Comparison of ENCODE assay signal across 33 cellular contexts in genomic region chr9:131856105-131856504, GRCh38.
DNase-seq lines count a peak whose midpoint lies in the region; ATAC-seq and TF ChIP-seq lines count a peak whose summit lies in the region.
"Had no signal": no experiment of that assay in that cellular context is flagged by ENCODE, and none has a peak within 500 bp of the region (broad histone marks: within the 10 kb centered on the region; RNA-seq: fewer than 3 reads in every experiment).

No MANE protein-coding gene starts in this region.

- in situ Hi-C loops in KBM-7 (cut with MboI; ENCODE audit: low pct_unique_long_range_greater_than_20kb, low sequenced_read_pairs), result no loop called here

- H4K20me1 ChIP-seq in GM23338 (replicated peaks; ENCODE audit: insufficient read depth) (no peaks in the 10 kb centered on the region), neural progenitor cell (ENCODE audit: low read depth) (no peaks in the 10 kb centered on the region)

- H3K27ac Mint-ChIP-seq in GM23338 (no peak overlapping the region), neural progenitor cell (no peak overlapping the region)
- H3K27ac Mint-ChIP-seq: activated CD4-positive, alpha-beta T cell treated with anti-CD3 and anti-CD28 coated beads, Interleukin-2, amount 10 ng/mL, durations not matched to agents 24 days and 14 days; activated naive CD8-positive, alpha-beta T cell treated with anti-CD3 and anti-CD28 coated beads for 36 hours; dendritic cell treated with granulocyte-macrophage colony-stimulating factor and Interleukin-4, amounts not matched to agents 40 ng/mL and 50 ng/mL, for 4 days; nephron; type B pancreatic cell had no signal

- no peaks in the 10 kb centered on the region for H3K9me3 Mint-ChIP-seq in GM23338
- no peaks in the 10 kb centered on the region for H3K9me3 Mint-ChIP-seq in neural progenitor cell
- H3K9me3 Mint-ChIP-seq: activated CD4-positive, alpha-beta T cell treated with anti-CD3 and anti-CD28 coated beads, Interleukin-2, amount 10 ng/mL, durations not matched to agents 24 days and 14 days; activated naive CD8-positive, alpha-beta T cell treated with anti-CD3 and anti-CD28 coated beads for 36 hours; nephron; type B pancreatic cell had no signal

- no peaks in the 10 kb centered on the region for H3K9me3 ChIP-seq in neural progenitor cell (ENCODE audit: low read depth)
- H3K9me3 ChIP-seq: gastroesophageal sphincter, lower lobe of right lung, pancreas, SK-N-SH had no signal

- H3K4me2 ChIP-seq in GM23338 (no peak overlapping the region), neural progenitor cell (no peak overlapping the region)
- H3K4me2 ChIP-seq: SK-N-SH had no signal

- ATAC-seq in GM23338, result peak; percentile 98
- ATAC-seq: gastroesophageal sphincter, lower lobe of right lung, pancreas, right cardiac atrium, T-helper 17 cell had no signal

- peaks cover 25% of the 10 kb centered on the region for H3K4me1 Mint-ChIP-seq in GM23338
- H3K4me1 Mint-ChIP-seq in neural progenitor cell, result peaks cover 31% of the 10 kb centered on the region
- H3K4me1 Mint-ChIP-seq: activated CD4-positive, alpha-beta T cell treated with anti-CD3 and anti-CD28 coated beads, Interleukin-2, amount 10 ng/mL, durations not matched to agents 24 days and 14 days; activated naive CD8-positive, alpha-beta T cell treated with anti-CD3 and anti-CD28 coated beads for 36 hours had no signal

- H3K36me3 Mint-ChIP-seq in GM23338 (ENCODE audit: low read depth) (peaks cover 3% of the 10 kb centered on the region; the same call in 1 of the 3 replicates), neural progenitor cell (peaks cover 12% of the 10 kb centered on the region)
- H3K36me3 Mint-ChIP-seq: activated naive CD8-positive, alpha-beta T cell treated with anti-CD3 and anti-CD28 coated beads for 36 hours had no signal

- H2AFZ ChIP-seq in GM23338, result no peak overlapping the region
- H2AFZ ChIP-seq in neural progenitor cell (replicated peaks), result no peak overlapping the region

- peaks cover 10% of the 10 kb centered on the region; the same call in 1 of the 2 replicates for H3K4me1 ChIP-seq in GM23338 (ENCODE audit: insufficient read depth)
- H3K4me1 ChIP-seq in neural progenitor cell, result no peaks in the 10 kb centered on the region
- H3K4me1 ChIP-seq: gastroesophageal sphincter, lower lobe of right lung, pancreas had no signal

- DNase-seq in GM23338 (ENCODE audit: low spot score) (peak; percentile 91), SK-N-DZ (ENCODE audit: low spot score) (peak; percentile 36), epithelial cell of esophagus (ENCODE audit: low read depth) (no peak), neural progenitor cell (ENCODE audit: low spot score) (peak; percentile 43), KBM-7 (no peak), NOMO-1 treated with DMSO at 0.1 percent for 48 hours (lab: John Stamatoyannopoulos, UW; ENCODE audit: unreplicated experiment) (no peak), UCSD-AML1 (lab: John Stamatoyannopoulos, UW; ENCODE audit: unreplicated experiment) (no peak)
- DNase-seq: activated CD4-positive, alpha-beta T cell treated with anti-CD3 and anti-CD28 coated beads, Interleukin-2, amount 10 ng/mL, durations not matched to agents 24 days and 14 days; activated effector memory CD4-positive, alpha-beta T cell treated with anti-CD3 and anti-CD28 coated beads, Interleukin-2, amount 50 U/mL, for 16 hours; activated naive CD8-positive, alpha-beta T cell treated with anti-CD3 and anti-CD28 coated beads for 36 hours; activated T-cell treated with anti-CD3 and anti-CD28 coated beads, Interleukin-2, amount 50 U/mL, for 1 hour; aorta; C1 segment of cervical spinal cord; central memory CD4-positive, alpha-beta T cell; COR-L47; GF-D8; hypothalamus; IMR-90; lower lobe of right lung; NCI-H1092; NCI-H187; NCI-H526 treated with DMSO at 0.1 percent for 48 hours; pancreas; right cardiac atrium; SK-N-SH; stimulated activated CD4-positive, alpha-beta T cell treated with anti-CD3 and anti-CD28 coated beads, Interleukin-12 subunit alpha, Interleukin-12 subunit beta, amount 100 ng/mL, for 4 hours; stimulated activated CD4-positive, alpha-beta T cell treated with anti-CD3 and anti-CD28 coated beads, Interleukin-4, amount 100 ng/mL, for 1 hour; T-helper 17 cell had no signal

- H3K27ac ChIP-seq in GM23338 (ENCODE audit: low read depth), result no peak overlapping the region
- H3K27ac ChIP-seq in neural progenitor cell, result no peak overlapping the region
- H3K27ac ChIP-seq: gastroesophageal sphincter, lower lobe of right lung, pancreas, RWPE1 had no signal

- 0 out of 2 replicates have a peak, but pooled peaks cover 5% of the 10 kb centered on the region for H3F3A ChIP-seq in GM23338 (replicated peaks; ENCODE audit: low read depth)
- no peaks in the 10 kb centered on the region for H3F3A ChIP-seq in neural progenitor cell (ENCODE audit: low read depth)

- H3K4me3 ChIP-seq in GM23338, result no peak overlapping the region
- no peak overlapping the region for H3K4me3 ChIP-seq in epithelial cell of esophagus (ENCODE audit: low read length)
- no peak overlapping the region for H3K4me3 ChIP-seq in neural progenitor cell
- H3K4me3 ChIP-seq: gastroesophageal sphincter, lower lobe of right lung, pancreas had no signal

- TF ChIP-seq CTCF in GM23338 (conservative IDR thresholded peaks at IDR 0.05; ENCODE audit: low read depth in 2 of 2), result peak; percentile 67 to 84
- peak; percentile 3 for TF ChIP-seq CTCF in epithelial cell of esophagus (IDR thresholded peaks at IDR 0.05; ENCODE audit: insufficient read depth, low read depth, low read length, missing control alignments)
- peak; percentile 39 for TF ChIP-seq CTCF in neural progenitor cell (IDR thresholded peaks at IDR 0.05)

- peaks cover 12% of the 10 kb centered on the region for H3K27me3 Mint-ChIP-seq in GM23338 (ENCODE audit: insufficient read depth, low read depth, poor library complexity)
- H3K27me3 Mint-ChIP-seq in neural progenitor cell (ENCODE audit: insufficient read depth, low read depth), result peaks cover 2% of the 10 kb centered on the region
- H3K27me3 Mint-ChIP-seq: activated CD4-positive, alpha-beta T cell treated with anti-CD3 and anti-CD28 coated beads, Interleukin-2, amount 10 ng/mL, durations not matched to agents 24 days and 14 days; activated naive CD8-positive, alpha-beta T cell treated with anti-CD3 and anti-CD28 coated beads for 36 hours; T-helper 17 cell had no signal

- no peak overlapping the region for H3K9ac ChIP-seq in neural progenitor cell
- H3K9ac ChIP-seq: SK-N-SH had no signal

- H3K27me3 ChIP-seq in GM23338 (ENCODE audit: insufficient read depth) (no peaks in the 10 kb centered on the region), neural progenitor cell (no peaks in the 10 kb centered on the region)
- H3K27me3 ChIP-seq: gastroesophageal sphincter, pancreas had no signal

- H3K4me3 Mint-ChIP-seq in GM23338 (no peak overlapping the region), neural progenitor cell (no peak overlapping the region)
- H3K4me3 Mint-ChIP-seq: activated CD4-positive, alpha-beta T cell treated with anti-CD3 and anti-CD28 coated beads, Interleukin-2, amount 10 ng/mL, durations not matched to agents 24 days and 14 days; activated naive CD8-positive, alpha-beta T cell treated with anti-CD3 and anti-CD28 coated beads for 36 hours; dendritic cell treated with granulocyte-macrophage colony-stimulating factor and Interleukin-4, amounts not matched to agents 40 ng/mL and 50 ng/mL, for 4 days; nephron; T-helper 17 cell; type B pancreatic cell had no signal

- H3K36me3 ChIP-seq in GM23338 (ENCODE audit: insufficient read depth), result no peaks in the 10 kb centered on the region
- no peaks in the 10 kb centered on the region for H3K36me3 ChIP-seq in neural progenitor cell
- H3K36me3 ChIP-seq: pancreas had no signal

- H3K79me2 ChIP-seq in GM23338 (replicated peaks; ENCODE audit: insufficient read depth) (no peaks in the 10 kb centered on the region), neural progenitor cell (ENCODE audit: low read depth) (no peaks in the 10 kb centered on the region)

- no peaks in the 10 kb centered on the region for H3K9me2 ChIP-seq in GM23338 (ENCODE audit: insufficient read depth)
- H3K9me2 ChIP-seq: SK-N-SH had no signal

TF ChIP-seq in GM23338, 12 proteins besides CTCF, POLR2A, EP300 and RAD21 (continues in another document):
- no peak for TF ChIP-seq ZNF114 (CRISPR knock-in tag; IDR thresholded peaks at IDR 0.05)
- TF ChIP-seq JUNB (IDR thresholded peaks at IDR 0.05; ENCODE audit: unreplicated experiment), result no peak
- no peak for TF ChIP-seq EZH2phosphoT487 (IDR thresholded peaks at IDR 0.05; ENCODE audit: unreplicated experiment)
- no peak for TF ChIP-seq REST (IDR thresholded peaks at IDR 0.05; ENCODE audit: unreplicated experiment)
- TF ChIP-seq STAT1 (IDR thresholded peaks at IDR 0.05; ENCODE audit: unreplicated experiment), result no peak

Comparison
In these comparisons a context has a peak if more than half of its experiments do, and no peak if none do; other contexts are left out.
1. DNase-seq: peak in GM23338 (single experiment), SK-N-DZ (single experiment) and neural progenitor cell (single experiment); none in epithelial cell of esophagus (single experiment), KBM-7 (single experiment), NOMO-1 treated with DMSO at 0.1 percent for 48 hours (single experiment) and UCSD-AML1 (single experiment).
2. CTCF ChIP-seq: peak in every context shown above with its lines; median percentile 76 in GM23338; 39 in neural progenitor cell; 3 in epithelial cell of esophagus.